16 cellular contexts compared by ENCODE assay signal in genomic region chr6:73145690-73146089, GRCh38.
DNase-seq lines count a peak whose midpoint lies in the region; ATAC-seq and TF ChIP-seq lines count a peak whose summit lies in the region.
"Had no signal": no experiment of that assay in that cellular context is flagged by ENCODE, and none has a peak within 500 bp of the region (broad histone marks: within the 10 kb centered on the region; RNA-seq: fewer than 3 reads in every experiment).

No MANE protein-coding gene starts in this region.

- TF ChIP-seq EP300 in transverse colon (IDR thresholded peaks at IDR 0.05; ENCODE audit: low read depth): no peak

- peak; percentile 10 for DNase-seq in stimulated activated CD4-positive, alpha-beta T cell treated with anti-CD3 and anti-CD28 coated beads, Interleukin-1b, Interleukin-23, amount 100 ng/mL, for 48 hours
- DNase-seq in stimulated activated CD4-positive, alpha-beta T cell treated with anti-CD3 and anti-CD28 coated beads, Interleukin-4, amount 100 ng/mL, for 1 hour: no peak
- DNase-seq in spleen (no peak), left lung (no peak), transverse colon (no peak), body of pancreas (no peak)
- DNase-seq: ACHN, anterior cingulate cortex, cortex of kidney, NCI-H1436 treated with DMSO at 0.1 percent for 48 hours, NCI-H345, nephron progenitor cell, SIG-M5, testis had no signal

- no peak overlapping the region for H3K27ac ChIP-seq in spleen
- H3K27ac ChIP-seq in left lung: no peak overlapping the region
- H3K27ac ChIP-seq in transverse colon: no peak overlapping the region
- no peak overlapping the region for H3K27ac ChIP-seq in body of pancreas
- H3K27ac ChIP-seq: testis had no signal

- ATAC-seq in GM21723 (IDR thresholded peaks at IDR 0.05; ENCODE audit: unreplicated experiment) (peak; percentile 84), HG03175 (IDR thresholded peaks at IDR 0.05; ENCODE audit: unreplicated experiment) (peak; percentile 67), left lung (no peak), body of pancreas (no peak)

- H3K4me3 ChIP-seq in spleen: no peak overlapping the region
- no peak overlapping the region for H3K4me3 ChIP-seq in left lung
- H3K4me3 ChIP-seq in transverse colon: no peak overlapping the region
- no peak overlapping the region for H3K4me3 ChIP-seq in body of pancreas
- H3K4me3 ChIP-seq: testis had no signal

- no peak for TF ChIP-seq POLR2A in spleen (IDR thresholded peaks at IDR 0.05)
- no peak for TF ChIP-seq POLR2A in transverse colon (IDR thresholded peaks at IDR 0.05)
- TF ChIP-seq POLR2A in body of pancreas (IDR thresholded peaks at IDR 0.05): no peak

- TF ChIP-seq CTCF in spleen (IDR thresholded peaks at IDR 0.05 in 8 of 11, conservative IDR thresholded peaks at IDR 0.05 in 3 of 11) (no peak), left lung (IDR thresholded peaks at IDR 0.05) (no peak), transverse colon (IDR thresholded peaks at IDR 0.05) (no peak), body of pancreas (IDR thresholded peaks at IDR 0.05) (no peak)

- WGBS in spleen, 5 donors: 66 to 76% (median 75%) methylated on average over 6 of the region's 6 CpGs
- 62 to 75% methylated on average over 5 to 6 of the region's 6 CpGs for WGBS in transverse colon (ENCODE audit: low coverage in 1 of 2), 2 donors
- 85 to 86% methylated on average over 6 of the region's 6 CpGs for WGBS in body of pancreas, 2 donors

- H3K27me3 ChIP-seq in spleen (replicated peaks in 1 of 7): no peaks in the 10 kb centered on the region
- H3K27me3 ChIP-seq in left lung: no peaks in the 10 kb centered on the region
- no peaks in the 10 kb centered on the region for H3K27me3 ChIP-seq in transverse colon
- H3K27me3 ChIP-seq in body of pancreas: no peaks in the 10 kb centered on the region
- H3K27me3 ChIP-seq: testis had no signal

- H3K36me3 ChIP-seq in spleen (no peaks in the 10 kb centered on the region), left lung (no peaks in the 10 kb centered on the region), transverse colon (no peaks in the 10 kb centered on the region), body of pancreas (replicated peaks in 1 of 2; ENCODE audit: insufficient read depth in 1 of 2, low read depth in 2 of 2) (no peaks in the 10 kb centered on the region)

- intact Hi-C loops in spleen (cut with DNase I; ENCODE audit: low total_unique reads) (no loop called here), left lung (cut with DNase I) (no loop called here), transverse colon (cut with DNase I; ENCODE audit: low total_unique reads) (no loop called here), body of pancreas (cut with DNase I) (no loop called here)

- H3K9me3 ChIP-seq in spleen (no peaks in the 10 kb centered on the region), left lung (no peaks in the 10 kb centered on the region), transverse colon (no peaks in the 10 kb centered on the region), body of pancreas (no peaks in the 10 kb centered on the region)
- H3K9me3 ChIP-seq: testis had no signal

- in situ Hi-C loops in transverse colon (cut with MboI; ENCODE audit: low pct_ligation_motif_present in 1 of 4, low pct_unique_long_range_greater_than_20kb in 1 of 4, low sequenced_read_pairs in 3 of 4): loop anchor here in 3 of 4 donors (25.0 kb wide), 3 partner anchors 508 to 733 kb away; partner anchors contain the start of gene KCNQ5 (in 1 of the 3)

- H3K4me1 ChIP-seq in spleen: no peaks in the 10 kb centered on the region
- H3K4me1 ChIP-seq in left lung: no peaks in the 10 kb centered on the region
- H3K4me1 ChIP-seq in transverse colon: no peaks in the 10 kb centered on the region
- no peaks in the 10 kb centered on the region for H3K4me1 ChIP-seq in body of pancreas
- H3K4me1 ChIP-seq: testis had no signal

Comparison
In these comparisons a context has a peak if more than half of its experiments do, and no peak if none do; other contexts are left out.
1. ATAC-seq: peak in GM21723 (single experiment) and HG03175 (single experiment); none in left lung (single experiment) and body of pancreas (single experiment).